Comparison of ENCODE assay signal across 34 cellular contexts in the genomic region with DNA sequence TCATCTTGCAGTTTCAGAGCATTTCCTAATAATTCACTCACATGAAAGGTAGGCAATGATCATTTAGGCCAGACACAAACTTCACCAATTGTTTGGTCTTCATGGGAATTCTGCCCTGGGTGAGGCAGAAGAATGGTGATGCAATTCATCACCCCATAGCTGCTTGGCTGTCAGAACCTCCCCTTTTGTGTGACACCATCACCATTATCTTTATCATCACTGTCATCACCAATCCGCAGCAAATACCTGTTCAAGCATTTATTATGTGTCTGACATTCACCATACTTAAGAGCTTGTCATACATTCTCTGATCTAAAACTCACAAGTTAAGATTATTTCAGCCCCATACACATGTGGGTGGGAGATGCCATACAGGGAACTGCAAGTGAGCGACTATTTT.
"Had no signal": no experiment of that assay in that cellular context is flagged by ENCODE, and none has a peak within 500 bp of the region (broad histone marks: within the 10 kb centered on the region; RNA-seq: fewer than 3 reads in every experiment).

No MANE protein-coding gene starts in this region.

- H3K36me3 ChIP-seq: MG63 had no signal

- H3K27ac ChIP-seq: KMS-11 had no signal

- H3K9ac ChIP-seq: KMS-11 had no signal

- H3K4me3 ChIP-seq: MG63 had no signal

- H3K4me2 ChIP-seq: KMS-11 had no signal

- H3K9me3 ChIP-seq: MG63 had no signal

- DNase-seq: Karpas-422, Kasumi-1, MG63, MM.1S, MV-4-11, NCI-H1048, NCI-H1092, NCI-H1092 treated with DMSO at 0.1 percent for 48 hours, NCI-H1105, NCI-H1105 treated with DMSO at 0.1 percent for 48 hours, NCI-H1417, NCI-H1417 treated with DMSO at 0.1 percent for 48 hours, NCI-H1436, NCI-H1436 treated with DMSO at 0.1 percent for 48 hours, NCI-H146, NCI-H1694, NCI-H1694 treated with DMSO at 0.1 percent for 48 hours, NCI-H187, NCI-H187 treated with DMSO at 0.1 percent for 48 hours, NCI-H1930, NCI-H2029, NCI-H2029 treated with DMSO at 0.1 percent for 48 hours, NCI-H2081, NCI-H2081 treated with DMSO at 0.1 percent for 48 hours, NCI-H2107, NCI-H2171, NCI-H2171 treated with DMSO at 0.1 percent for 48 hours, NCI-H2227 treated with DMSO at 0.1 percent for 48 hours, NCI-H226, NCI-H345, NCI-H446, NCI-H446 treated with DMSO at 0.1 percent for 48 hours, NCI-H510A had no signal

- H3K27me3 ChIP-seq: MG63 had no signal
